12 cellular contexts compared by ENCODE assay signal in the genomic region with DNA sequence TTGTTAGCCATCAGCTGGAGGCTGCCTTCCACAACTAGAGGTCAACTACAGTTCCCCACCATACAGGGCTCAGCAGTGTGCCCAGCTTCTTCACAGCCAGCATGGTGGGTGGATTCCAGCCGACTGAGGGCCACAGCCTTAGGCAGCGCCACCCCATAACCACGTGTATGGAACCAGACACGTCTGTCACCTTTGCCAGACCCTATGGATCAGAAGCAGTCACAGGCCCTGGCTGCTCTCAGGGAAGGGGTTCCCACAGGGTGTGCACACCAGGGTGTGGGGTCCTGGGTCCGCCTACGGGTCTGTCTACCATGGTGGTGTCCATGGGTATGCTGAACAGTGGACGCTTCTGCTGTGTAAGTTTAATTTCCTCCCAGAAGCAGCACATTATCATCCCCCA.
A peak's percentile ranks its signal among the peaks of the same experiment; 100 is the strongest.
DNase-seq lines count a peak whose midpoint lies in the region; ATAC-seq, FAIRE-seq and TF ChIP-seq lines count a peak whose summit lies in the region.
"Had no signal": no experiment of that assay in that cellular context is flagged by ENCODE, and none has a peak within 500 bp of the region (broad histone marks: within the 10 kb centered on the region; RNA-seq: fewer than 3 reads in every experiment).

No MANE protein-coding gene starts in this region.

- H2BK15ac ChIP-seq in IMR-90 (ENCODE audit: low read depth, low read length) (peak overlapping the region; percentile 82; the same call in 1 of the 3 replicates), H1 (ENCODE audit: low read length) (0 out of 2 replicates have a peak overlapping the region, but pooled peaks have one; percentile 29)

- no peak overlapping the region for H2AK9ac ChIP-seq in IMR-90 (replicated peaks; ENCODE audit: low read depth, low read length, poor library complexity)

- H3K4ac ChIP-seq in IMR-90 (ENCODE audit: low read depth, low read length) (peak overlapping the region; percentile 51), H1 (replicated peaks; ENCODE audit: insufficient read length, low read depth, low read length) (no peak overlapping the region)

- H3K4me3 ChIP-seq in IMR-90 (ENCODE audit: insufficient read depth, low read depth, low read length) = no peak overlapping the region
- no peak overlapping the region; a peak in 1 of 8 replicates for H3K4me3 ChIP-seq in H1 (ENCODE audit: extremely low read depth in 1 of 4, insufficient read depth in 2 of 4, low read depth in 3 of 4, low read length in 4 of 4)
- H3K4me3 ChIP-seq: BLaER1 treated with 17β-estradiol and CSF1 and Interleukin-3, amounts not matched to agents 10 nM and 100 nM; GM12878; HAP-1 had no signal

- ATAC-seq in IMR-90 (ENCODE audit: low read depth) (no peak), GM21515 (IDR thresholded peaks at IDR 0.05; ENCODE audit: unreplicated experiment) (no peak)
- ATAC-seq: CD8-positive, alpha-beta T cell; GM12878 had no signal

- in situ Hi-C loops in IMR-90 (cut with MboI; ENCODE audit: low sequenced_read_pairs) = no loop called here

- FAIRE-seq in H1 (lab: Jason Lieb, UNC) = no peak
- FAIRE-seq: GM12878 had no signal

- peak overlapping the region; percentile 53 for H2BK20ac ChIP-seq in IMR-90 (ENCODE audit: low read depth, low read length)
- no peak overlapping the region for H2BK20ac ChIP-seq in H1 (ENCODE audit: low read length)

- peaks cover 4 to 18% of the 10 kb centered on the region in 2 experiments; a peak in 3 of 4 replicates for H3K79me1 ChIP-seq in IMR-90 (ENCODE audit: low read depth in 1 of 2, low read length in 2 of 2)
- H3K79me1 ChIP-seq in H1 (ENCODE audit: low read depth, low read length) = no peaks in the 10 kb centered on the region

- H3K9me3 ChIP-seq in IMR-90 (ENCODE audit: control insufficient read depth, insufficient read depth, low read length) (peaks cover 5% of the 10 kb centered on the region), H1 (ENCODE audit: insufficient read depth in 2 of 2, low read depth in 1 of 2, low read length in 1 of 2) (peaks cover 6% of the 10 kb centered on the region in 2 experiments; a peak in 2 of 4 replicates)
- H3K9me3 ChIP-seq: HAP-1 had no signal

- CTCF ChIA-PET in IMR-90 (lab: Yijun Ruan, JAX) (interaction anchor here (0.6 kb wide), 1 partner anchor 1022 kb away, joined by 9 read pairs; no protein-coding TSS in a partner anchor), H1 (lab: Charles Lee; ENCODE audit: partially characterized antibody) (interaction anchor here (0.7 to 3.7 kb wide), 7 partner anchors 11 to 275 kb away, joined by 3 to 14 read pairs (median 4); no protein-coding TSS in a partner anchor)

- H2AFZ ChIP-seq in IMR-90 (replicated peaks; ENCODE audit: low read length, poor library complexity) = no peak overlapping the region
- H2AFZ ChIP-seq in H1 (ENCODE audit: low read length) = no peak overlapping the region

- no peaks in the 10 kb centered on the region for H3K79me2 ChIP-seq in H1 (ENCODE audit: control insufficient read depth in 1 of 2, insufficient read depth in 2 of 2, low read length in 2 of 2)

- peak overlapping the region; percentile 31 for H4K91ac ChIP-seq in IMR-90 (ENCODE audit: insufficient read depth, low read depth, low read length)
- no peak overlapping the region for H4K91ac ChIP-seq in H1 (replicated peaks; ENCODE audit: insufficient read length, low read length)

- H3K14ac ChIP-seq in IMR-90 (replicated peaks; ENCODE audit: low read depth, low read length) = peak overlapping the region; percentile 52; the same call in 1 of the 2 replicates
- H3K14ac ChIP-seq in H1 (ENCODE audit: insufficient read length) = no peak overlapping the region

- TF ChIP-seq EP300 in H1 (IDR thresholded peaks at IDR 0.05; ENCODE audit: borderline replicate concordance in 1 of 2, low read depth in 2 of 2, low read length in 2 of 2) = no peak

- no peaks in the 10 kb centered on the region for H3K27me3 ChIP-seq in IMR-90 (ENCODE audit: control insufficient read depth, insufficient read depth, low read length)
- H3K27me3 ChIP-seq in H1 (replicated peaks in 1 of 4; ENCODE audit: control insufficient read depth in 3 of 4, extremely low read depth in 1 of 4, insufficient read depth in 3 of 4, low read length in 3 of 4) = peaks cover 0 to 2% (median 0%) of the 10 kb centered on the region in 4 experiments; a peak in 1 of 7 replicates

- H3K56ac ChIP-seq in IMR-90 (ENCODE audit: extremely low read depth, insufficient read depth, low read length) = no peak overlapping the region
- H3K56ac ChIP-seq in H1 (replicated peaks; ENCODE audit: insufficient read length, low read depth, low read length) = no peak overlapping the region

- H3K4me1 ChIP-seq in IMR-90 (ENCODE audit: control insufficient read depth, insufficient read depth, low read length) = peaks cover 10% of the 10 kb centered on the region
- H3K4me1 ChIP-seq in H1 (replicated peaks in 1 of 4; ENCODE audit: control insufficient read depth in 3 of 4, insufficient read depth in 4 of 4, low read length in 3 of 4) = peaks cover 0 to 11% (median 6%) of the 10 kb centered on the region in 4 experiments; a peak in 5 of 7 replicates
- H3K4me1 ChIP-seq: HAP-1 had no signal

- intact Hi-C loops in IMR-90 (cut with micrococcal nuclease) = no loop called here

- H2AK5ac ChIP-seq in IMR-90 (ENCODE audit: low read depth, low read length) (peak overlapping the region; percentile 54; the same call in 1 of the 2 replicates), H1 (ENCODE audit: low read depth, low read length) (no peak overlapping the region)

- whole genome bisulfite sequencing in IMR-90 (ENCODE audit: extremely low coverage in 2 of 2, insufficient read length in 1 of 2), 2 experiments = no CpG with 5 or more reads among the region's 7 CpGs
- WGBS in H1 (ENCODE audit: extremely low coverage in 1 of 2, insufficient coverage in 1 of 2, insufficient read length in 1 of 2, insufficient replicate concordance in 2 of 2, low coverage in 1 of 2, low lambda C conversion rate in 2 of 2, missing lambda C conversion rate in 1 of 2), 2 experiments = 92% methylated on average over 7 of the region's 7 CpGs; no CpG with 5 or more reads in 1 of the 2 experiments

- BruUV-seq in IMR-90 (replicated peaks; lab: Mats Ljungman, UMichigan) = no TSS peak

- H3K9ac ChIP-seq in IMR-90 (ENCODE audit: low read depth, low read length) = no peak overlapping the region
- H3K9ac ChIP-seq in H1 (replicated peaks in 1 of 4; ENCODE audit: extremely low read depth in 1 of 4, low read depth in 3 of 4, low read length in 3 of 4) = no peak overlapping the region
- H3K9ac ChIP-seq: BLaER1 treated with 17β-estradiol and CSF1 and Interleukin-3, amounts not matched to agents 10 nM and 100 nM had no signal

- H3K23me2 ChIP-seq in H1 (ENCODE audit: low read depth, low read length) = peaks cover 6% of the 10 kb centered on the region; the same call in 1 of the 2 replicates

- POLR2A ChIA-PET in IMR-90 (lab: Charles Lee; ENCODE audit: unreplicated experiment) (no interaction called here), H1 (lab: Charles Lee; ENCODE audit: partially characterized antibody) (no interaction called here)

- H2BK120ac ChIP-seq in IMR-90 (ENCODE audit: low read depth, low read length) (0 out of 2 replicates have a peak overlapping the region, but pooled peaks have one; percentile 36), H1 (replicated peaks; ENCODE audit: low read depth, low read length) (no peak overlapping the region)

- H3K36me3 ChIP-seq in IMR-90 (ENCODE audit: control insufficient read depth, insufficient read depth, low read length) (no peaks in the 10 kb centered on the region), H1 (ENCODE audit: control insufficient read depth in 2 of 4, insufficient read depth in 4 of 4, low read length in 3 of 4) (no peaks in the 10 kb centered on the region)
- H3K36me3 ChIP-seq: BLaER1 treated with 17β-estradiol and CSF1 and Interleukin-3, amounts not matched to agents 10 nM and 100 nM; HAP-1 had no signal

- H3K9me1 ChIP-seq in IMR-90 (ENCODE audit: insufficient read depth, low read length) = peaks cover 18% of the 10 kb centered on the region

- no peak overlapping the region for H3K27ac ChIP-seq in IMR-90 (ENCODE audit: insufficient read depth, low read length)
- no peak overlapping the region for H3K27ac ChIP-seq in H1 (ENCODE audit: low read depth, low read length)
- H3K27ac ChIP-seq: BLaER1 treated with 17β-estradiol and CSF1 and Interleukin-3, amounts not matched to agents 10 nM and 100 nM had no signal

- dilution Hi-C loops in IMR-90 (cut with HindIII; ENCODE audit: low sequenced_read_pairs, unreplicated experiment) = no loop called here

- no peak overlapping the region for H2BK12ac ChIP-seq in H1 (ENCODE audit: low read depth, low read length)

- TF ChIP-seq RAD21 in IMR-90 (IDR thresholded peaks at IDR 0.05; ENCODE audit: low read length) = no peak
- TF ChIP-seq RAD21 in H1 (IDR thresholded peaks at IDR 0.05 in 1 of 2, conservative IDR thresholded peaks at IDR 0.05 in 1 of 2; ENCODE audit: low read depth in 2 of 2, low read length in 2 of 2) = no peak

- H4K5ac ChIP-seq in IMR-90 (ENCODE audit: low read depth, low read length) = no peak overlapping the region; the same call in 1 of the 2 replicates
- no peak overlapping the region for H4K5ac ChIP-seq in H1 (ENCODE audit: insufficient read length, low read depth, low read length)

- H4K20me1 ChIP-seq in IMR-90 (ENCODE audit: insufficient read depth, low read length) = no peaks in the 10 kb centered on the region
- H4K20me1 ChIP-seq in H1 (replicated peaks in 1 of 2; ENCODE audit: control insufficient read depth in 1 of 2, insufficient read depth in 2 of 2, low read length in 2 of 2) = peaks cover 0 to 3% of the 10 kb centered on the region in 2 experiments
- H4K20me1 ChIP-seq: BLaER1 treated with 17β-estradiol and CSF1 and Interleukin-3, amounts not matched to agents 10 nM and 100 nM had no signal

- H4K8ac ChIP-seq in IMR-90 (ENCODE audit: low read depth in 2 of 2, low read length in 2 of 2) (0 out of 4 replicates have a peak overlapping the region, but pooled peaks of 1 of the 2 experiments have one; percentile 8), H1 (ENCODE audit: extremely low read depth, insufficient read depth, low read length) (no peak overlapping the region)

- H3K4me2 ChIP-seq in IMR-90 (ENCODE audit: low read depth, low read length) (no peak overlapping the region), H1 (ENCODE audit: insufficient read depth in 1 of 2, low read depth in 2 of 2, low read length in 2 of 2) (no peak overlapping the region)
- H3K4me2 ChIP-seq: BLaER1 treated with 17β-estradiol and CSF1 and Interleukin-3, amounts not matched to agents 10 nM and 100 nM had no signal

- TF ChIP-seq CTCF in IMR-90 (conservative IDR thresholded peaks at IDR 0.05; ENCODE audit: low read depth, low read length) (no peak), H1 (IDR thresholded peaks at IDR 0.05; ENCODE audit: control extremely low read depth in 1 of 3, insufficient read depth in 1 of 3, low read depth in 1 of 3, low read length in 3 of 3) (no peak)

- TF ChIP-seq POLR2A in IMR-90 (IDR thresholded peaks at IDR 0.05; ENCODE audit: low read depth, low read length) = no peak
- no peak for TF ChIP-seq POLR2A in H1 (IDR thresholded peaks at IDR 0.05; ENCODE audit: control extremely low read depth in 1 of 2, low read depth in 2 of 2, low read length in 2 of 2)

- H3K18ac ChIP-seq in IMR-90 (ENCODE audit: low read depth, low read length) (no peak overlapping the region; the same call in 1 of the 2 replicates), H1 (ENCODE audit: extremely low read depth, low read length) (no peak overlapping the region)

- DNase-seq in IMR-90 (no peak), H1 (ENCODE audit: low read depth in 1 of 2, low spot score in 2 of 2) (no peak), mucosa of gallbladder (ENCODE audit: low spot score) (peak; percentile 3), ureter (ENCODE audit: low spot score) (peak; percentile 27), NCI-H526 treated with DMSO at 0.1 percent for 48 hours (lab: John Stamatoyannopoulos, UW) (no peak)
- DNase-seq: Calu3; CD8-positive, alpha-beta T cell; DMS79 treated with DMSO at 0.1 percent for 48 hours had no signal

- no peak overlapping the region for H2BK5ac ChIP-seq in IMR-90 (ENCODE audit: low read depth, low read length, poor library complexity, severe bottlenecking)
- H2BK5ac ChIP-seq in H1 (ENCODE audit: low read depth, low read length) = no peak overlapping the region

- H3K23ac ChIP-seq in IMR-90 (ENCODE audit: low read depth, low read length) (no peak overlapping the region), H1 (ENCODE audit: insufficient read length) (no peak overlapping the region)

Comparison
In these comparisons a context has a peak if more than half of its experiments do, and no peak if none do; other contexts are left out.
1. DNase-seq: peak in mucosa of gallbladder (single experiment) and ureter (single experiment); none in IMR-90 (single experiment), H1 (0 of 2) and NCI-H526 treated with DMSO at 0.1 percent for 48 hours (single experiment).